ENCODE assay signal across 8 cellular contexts in genomic region chr17:62724398-62725146, GRCh38.
A peak's percentile ranks its signal among the peaks of the same experiment; 100 is the strongest.
DNase-seq lines count a peak whose midpoint lies in the region; ATAC-seq, FAIRE-seq and TF ChIP-seq lines count a peak whose summit lies in the region.

No MANE protein-coding gene starts in this region.

- TF ChIP-seq POLR2A in H54 (IDR thresholded peaks at IDR 0.05; ENCODE audit: low read depth, low read length): no peak

- no peaks in the 10 kb centered on the region for H3K27me3 ChIP-seq in astrocyte (ENCODE audit: insufficient read depth, low read length)

- no peak for TF ChIP-seq CTCF in astrocyte (IDR thresholded peaks at IDR 0.05; ENCODE audit: insufficient read depth, low read depth, low read length)

- no peaks in the 10 kb centered on the region for H3K36me3 ChIP-seq in astrocyte (ENCODE audit: insufficient read depth, low read length)

- peaks cover 4% of the 10 kb centered on the region for H3K4me1 ChIP-seq in astrocyte (ENCODE audit: insufficient read depth, low read length)

- no peaks in the 10 kb centered on the region for H3K36me3 Mint-ChIP-seq in T-helper 1 cell treated with Interleukin-12 subunit alpha and Interleukin-12 subunit beta and Interleukin-4 antibody, amounts not matched to agents 30 μg/mL and 1 μg/mL, for 36 hours (ENCODE audit: low read depth)
- H3K36me3 Mint-ChIP-seq in astrocyte (ENCODE audit: low read depth, unreplicated experiment): peaks cover 2% of the 10 kb centered on the region

- H3K4me2 ChIP-seq in astrocyte (ENCODE audit: low read length): no peak overlapping the region

- no peaks in the 10 kb centered on the region for H3K9me3 ChIP-seq in astrocyte (ENCODE audit: insufficient read depth, low read depth, low read length)

- no peak overlapping the region for H3K27ac ChIP-seq in astrocyte (ENCODE audit: low read depth, low read length)

- DNase-seq in astrocyte (ENCODE audit: low read depth) (no peak), SHP77 treated with DMSO at 0.1 percent for 48 hours (lab: John Stamatoyannopoulos, UW) (no peak), H54 (ENCODE audit: insufficient read length, low spot score) (no peak), NCI-H1105 (lab: John Stamatoyannopoulos, UW) (no peak)
- peak; percentile 88 for DNase-seq in stimulated activated CD4-positive, alpha-beta T cell treated with anti-CD3 and anti-CD28 coated beads, Interleukin-1b, Interleukin-23, amount 100 ng/mL, for 48 hours

- H3K9ac ChIP-seq in astrocyte (ENCODE audit: low read length): no peak overlapping the region

- H3K27me3 Mint-ChIP-seq in T-helper 1 cell treated with Interleukin-12 subunit alpha and Interleukin-12 subunit beta and Interleukin-4 antibody, amounts not matched to agents 30 μg/mL and 1 μg/mL, for 36 hours (ENCODE audit: low read depth): peaks cover 77% of the 10 kb centered on the region
- no peaks in the 10 kb centered on the region for H3K27me3 Mint-ChIP-seq in astrocyte (ENCODE audit: low read depth, unreplicated experiment)

- H3K4me1 Mint-ChIP-seq in T-helper 1 cell treated with Interleukin-12 subunit alpha and Interleukin-12 subunit beta and Interleukin-4 antibody, amounts not matched to agents 30 μg/mL and 1 μg/mL, for 36 hours (ENCODE audit: low read depth): peaks cover 12% of the 10 kb centered on the region
- H3K4me1 Mint-ChIP-seq in astrocyte (ENCODE audit: low read depth, unreplicated experiment): peaks cover 14% of the 10 kb centered on the region

- ATAC-seq in GM18907 (IDR thresholded peaks at IDR 0.05; ENCODE audit: unreplicated experiment): peak; percentile 94
- peak; percentile 76 for ATAC-seq in HG03060 (IDR thresholded peaks at IDR 0.05; ENCODE audit: low read depth, unreplicated experiment)

- no peaks in the 10 kb centered on the region for H3K9me3 Mint-ChIP-seq in T-helper 1 cell treated with Interleukin-12 subunit alpha and Interleukin-12 subunit beta and Interleukin-4 antibody, amounts not matched to agents 30 μg/mL and 1 μg/mL, for 36 hours
- no peaks in the 10 kb centered on the region for H3K9me3 Mint-ChIP-seq in astrocyte (ENCODE audit: unreplicated experiment)

- peak overlapping the region; percentile 35 for H2AFZ ChIP-seq in astrocyte (ENCODE audit: low read depth, low read length)

- H3K79me2 ChIP-seq in astrocyte (ENCODE audit: insufficient read depth, low read length): no peaks in the 10 kb centered on the region

- H3K27ac Mint-ChIP-seq in T-helper 1 cell treated with Interleukin-12 subunit alpha and Interleukin-12 subunit beta and Interleukin-4 antibody, amounts not matched to agents 30 μg/mL and 1 μg/mL, for 36 hours: peak overlapping the region; percentile 2
- peak overlapping the region; percentile 82 for H3K27ac Mint-ChIP-seq in astrocyte (ENCODE audit: unreplicated experiment)

- no peaks in the 10 kb centered on the region for H4K20me1 ChIP-seq in astrocyte (ENCODE audit: insufficient read depth, low read length)

- no peak overlapping the region for H3K4me3 ChIP-seq in astrocyte (ENCODE audit: insufficient read depth, low read depth, low read length)

- H3K4me3 Mint-ChIP-seq in T-helper 1 cell treated with Interleukin-12 subunit alpha and Interleukin-12 subunit beta and Interleukin-4 antibody, amounts not matched to agents 30 μg/mL and 1 μg/mL, for 36 hours: peak overlapping the region; percentile 57
- no peak overlapping the region for H3K4me3 Mint-ChIP-seq in astrocyte (ENCODE audit: unreplicated experiment)

- FAIRE-seq in astrocyte (lab: Jason Lieb, UNC) (no peak), H54 (lab: Jason Lieb, UNC) (no peak)
